In the genomic region with DNA sequence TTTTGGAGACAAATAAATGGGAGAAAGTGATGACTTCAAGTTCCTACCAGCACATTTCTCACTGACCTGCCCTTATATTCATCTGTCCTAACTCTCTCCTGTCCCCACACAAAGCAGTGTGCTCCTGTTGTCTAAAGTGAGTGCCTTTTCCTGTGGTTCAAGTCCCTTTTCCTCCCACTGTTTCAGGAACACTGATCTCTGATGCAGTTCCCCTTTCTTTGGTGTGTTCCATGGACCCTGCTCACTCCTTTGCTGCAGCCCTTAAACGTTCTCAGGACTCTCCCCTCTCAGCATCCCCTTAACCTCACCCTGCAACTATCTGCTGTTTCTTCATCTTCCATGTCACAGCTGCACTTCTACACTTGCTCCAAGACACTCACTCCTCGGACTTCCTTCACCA, we compare ENCODE assay signal across 23 cellular contexts.
"Had no signal": no experiment of that assay in that cellular context is flagged by ENCODE, and none has a peak within 500 bp of the region (broad histone marks: within the 10 kb centered on the region; RNA-seq: fewer than 3 reads in every experiment).

No MANE protein-coding gene starts in this region.

- DNase-seq: effector memory CD4-positive, alpha-beta T cell; foreskin keratinocyte; glutamatergic neuron; head of caudate nucleus; heart right ventricle; hippocampal formation; left cardiac atrium; left lung; left ventricle myocardium superior; lower lobe of right lung; mesenchymal stem cell; mucosa of descending colon; naive B cell; naive thymus-derived CD8-positive, alpha-beta T cell had no signal

- H3K27ac ChIP-seq: coronary artery, esophagus muscularis mucosa, foreskin keratinocyte, gastroesophageal sphincter, heart right ventricle, left lung, lower lobe of right lung had no signal

- H3K4me1 ChIP-seq: esophagus muscularis mucosa, foreskin keratinocyte, gastroesophageal sphincter, heart right ventricle, lower lobe of right lung had no signal

- H3K9me3 ChIP-seq: gastroesophageal sphincter, lower lobe of right lung, mucosa of descending colon had no signal

- H3K4me1 Mint-ChIP-seq: naive B cell; naive thymus-derived CD8-positive, alpha-beta T cell had no signal

- H3K4me3 ChIP-seq: coronary artery, esophagus muscularis mucosa, gastroesophageal sphincter, heart right ventricle, left lung, lower lobe of right lung, mucosa of descending colon had no signal

- H3K27ac Mint-ChIP-seq: mesothelial cell of epicardium had no signal

- H3K36me3 ChIP-seq: esophagus muscularis mucosa, gastroesophageal sphincter, heart right ventricle, left lung, lower lobe of right lung had no signal

- H3K36me3 Mint-ChIP-seq: naive B cell had no signal

- H3K27me3 ChIP-seq: esophagus muscularis mucosa, gastroesophageal sphincter, heart right ventricle, left lung had no signal

- ATAC-seq: foreskin keratinocyte; gastroesophageal sphincter; heart right ventricle; left cardiac atrium; left lung; left ventricle myocardium superior; lower lobe of right lung; mucosa of descending colon; naive thymus-derived CD8-positive, alpha-beta T cell had no signal

- FAIRE-seq: colon, endothelial cell of umbilical vein, frontal cortex, islet of Langerhans, keratinocyte had no signal

- H3K4me3 Mint-ChIP-seq: mesothelial cell of epicardium; naive B cell; naive thymus-derived CD8-positive, alpha-beta T cell had no signal
